Comparison of ENCODE assay signal across 25 cellular contexts in the genomic region with DNA sequence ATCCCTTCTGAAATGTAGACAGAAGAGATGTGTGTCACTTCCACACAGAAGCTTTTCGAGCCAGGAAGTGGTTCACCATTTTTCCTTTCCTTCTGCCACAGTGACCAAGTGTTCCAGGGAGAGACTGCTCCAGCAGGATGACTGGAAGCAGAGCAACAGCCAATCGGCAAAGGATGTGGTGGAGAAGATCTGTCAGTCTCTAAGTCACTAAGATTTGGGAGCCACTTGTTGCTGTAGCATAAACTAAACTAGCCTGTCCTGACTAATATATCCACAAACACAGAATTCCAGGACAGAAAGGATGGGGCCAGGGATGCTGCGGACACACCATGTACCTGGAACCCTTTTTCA. TPM values are rescaled to one million over a fixed set of nuclear protein-coding genes. Genes with fewer than 3 reads are reported as not detected.
A peak's percentile ranks its signal among the peaks of the same experiment; 100 is the strongest.
DNase-seq lines count a peak whose midpoint lies in the region; ATAC-seq and TF ChIP-seq lines count a peak whose summit lies in the region.
"Had no signal": no experiment of that assay in that cellular context is flagged by ENCODE, and none has a peak within 500 bp of the region (broad histone marks: within the 10 kb centered on the region; RNA-seq: fewer than 3 reads in every experiment).

No MANE protein-coding gene starts in this region.

- BruUV-seq in PC-3 (replicated peaks; lab: Mats Ljungman, UMichigan), result no TSS peak

- H3K9me3 ChIP-seq in esophagus muscularis mucosa (no peaks in the 10 kb centered on the region), PC-3 (ENCODE audit: low read length) (no peaks in the 10 kb centered on the region)
- H3K9me3 ChIP-seq: right lobe of liver, vagina had no signal

- H3K4me3 Mint-ChIP-seq in stimulated activated naive CD8-positive, alpha-beta T cell treated with anti-CD3 and anti-CD28 coated beads, Interleukin-15, Interleukin-2, amounts not matched to agents 100 ng/mL and 50 ng/mL, for 24 hours, result no peak overlapping the region
- H3K4me3 Mint-ChIP-seq: brain; CD8-positive, alpha-beta T cell; endodermal cell; T-cell had no signal

- H3K27me3 ChIP-seq in esophagus muscularis mucosa (no peaks in the 10 kb centered on the region), PC-3 (ENCODE audit: low read length) (no peaks in the 10 kb centered on the region)
- H3K27me3 ChIP-seq: right lobe of liver, vagina had no signal

- CTCF ChIA-PET in PC-3 (lab: Charles Lee), result no interaction called here

- H3K4me2 ChIP-seq in PC-3 (ENCODE audit: low read length), result no peak overlapping the region

- peaks cover 6% of the 10 kb centered on the region for H3K9me3 Mint-ChIP-seq in stimulated activated naive CD8-positive, alpha-beta T cell treated with anti-CD3 and anti-CD28 coated beads, Interleukin-15, Interleukin-2, amounts not matched to agents 100 ng/mL and 50 ng/mL, for 24 hours
- H3K9me3 Mint-ChIP-seq: CD8-positive, alpha-beta T cell; endodermal cell; T-cell had no signal

- no peak overlapping the region for H3K4me3 ChIP-seq in esophagus muscularis mucosa
- H3K4me3 ChIP-seq in PC-3 (ENCODE audit: low read length), result no peak overlapping the region
- H3K4me3 ChIP-seq: GM12878, right lobe of liver, vagina had no signal

- H4K20me1 ChIP-seq in PC-3 (ENCODE audit: low read length), result no peaks in the 10 kb centered on the region

- no peak overlapping the region for H2AFZ ChIP-seq in PC-3 (ENCODE audit: low read length)

- H3K79me2 ChIP-seq in PC-3 (ENCODE audit: low read length), result no peaks in the 10 kb centered on the region

- H3K4me1 ChIP-seq in esophagus muscularis mucosa (peaks cover 0 to 26% (median 14%) of the 10 kb centered on the region in 4 donors), PC-3 (ENCODE audit: insufficient read depth, low read length) (no peaks in the 10 kb centered on the region)
- H3K4me1 ChIP-seq: vagina had no signal

- H3K27me3 Mint-ChIP-seq in stimulated activated naive CD8-positive, alpha-beta T cell treated with anti-CD3 and anti-CD28 coated beads, Interleukin-15, Interleukin-2, amounts not matched to agents 100 ng/mL and 50 ng/mL, for 24 hours, result no peaks in the 10 kb centered on the region
- H3K27me3 Mint-ChIP-seq: T-cell had no signal

- no peaks in the 10 kb centered on the region for H3K9me2 ChIP-seq in PC-3 (replicated peaks; ENCODE audit: low read length)

- 64% methylated on average over 3 of the region's 3 CpGs for WGBS in esophagus muscularis mucosa

- TF ChIP-seq EP300 in esophagus muscularis mucosa (IDR thresholded peaks at IDR 0.05), result no peak

- no peaks in the 10 kb centered on the region for H3F3A ChIP-seq in PC-3 (ENCODE audit: low read length, unreplicated experiment)

- no peak for ATAC-seq in PC-3
- ATAC-seq: CD8-positive, alpha-beta T cell; GM12878; left lobe of liver; right lobe of liver; T-cell had no signal

- POLR2A ChIA-PET in PC-3 (lab: Charles Lee; ENCODE audit: unreplicated experiment), result no interaction called here

- DNase-seq in EH (ENCODE audit: low read depth) (peak; percentile 49), M059J (ENCODE audit: low read depth) (peak; percentile 48), esophagus muscularis mucosa (ENCODE audit: extremely low spot score) (no peak), PC-3 (no peak)
- DNase-seq in activated CD4-positive, alpha-beta T cell treated with anti-CD3 and anti-CD28 coated beads for 1 hour, result no peak
- no peak for DNase-seq in effector CD4-positive, alpha-beta T cell
- DNase-seq: activated CD4-positive, alpha-beta T cell treated with anti-CD3 and anti-CD28 coated beads for 4 hours; AML-193; CD8-positive, alpha-beta T cell; DMS153; endodermal cell; KG1; NCI-H187 treated with DMSO at 0.1 percent for 48 hours; NCI-H774; OCI-M1; posterior cingulate gyrus; right lobe of liver; SHP77 treated with DMSO at 0.1 percent for 48 hours; stimulated activated CD8-positive, alpha-beta memory T cell treated with anti-CD3 and anti-CD28 coated beads, Interleukin-4, amount 100 ng/mL, for 48 hours; T-cell had no signal

- peaks cover 48% of the 10 kb centered on the region for H3K4me1 Mint-ChIP-seq in stimulated activated naive CD8-positive, alpha-beta T cell treated with anti-CD3 and anti-CD28 coated beads, Interleukin-15, Interleukin-2, amounts not matched to agents 100 ng/mL and 50 ng/mL, for 24 hours (ENCODE audit: low read depth)

- H3K36me3 ChIP-seq in esophagus muscularis mucosa (no peaks in the 10 kb centered on the region), PC-3 (ENCODE audit: low read depth, low read length) (no peaks in the 10 kb centered on the region)
- H3K36me3 ChIP-seq: right lobe of liver, vagina had no signal

- no peak overlapping the region for H3K9ac ChIP-seq in PC-3 (ENCODE audit: low read length)

- TF ChIP-seq POLR2A in esophagus muscularis mucosa (IDR thresholded peaks at IDR 0.05; ENCODE audit: low read depth), result no peak

- peak overlapping the region; percentile 73 for H3K27ac Mint-ChIP-seq in stimulated activated naive CD8-positive, alpha-beta T cell treated with anti-CD3 and anti-CD28 coated beads, Interleukin-15, Interleukin-2, amounts not matched to agents 100 ng/mL and 50 ng/mL, for 24 hours
- H3K27ac Mint-ChIP-seq: CD8-positive, alpha-beta T cell; endodermal cell; T-cell had no signal

- TF ChIP-seq CTCF in esophagus muscularis mucosa (IDR thresholded peaks at IDR 0.05), result no peak
- TF ChIP-seq CTCF in PC-3 (conservative IDR thresholded peaks at IDR 0.05; ENCODE audit: low read depth, low read length), result no peak

- no peaks in the 10 kb centered on the region for H3K36me3 Mint-ChIP-seq in stimulated activated naive CD8-positive, alpha-beta T cell treated with anti-CD3 and anti-CD28 coated beads, Interleukin-15, Interleukin-2, amounts not matched to agents 100 ng/mL and 50 ng/mL, for 24 hours (ENCODE audit: low read depth)
- H3K36me3 Mint-ChIP-seq: brain; CD8-positive, alpha-beta T cell; T-cell had no signal

- intact Hi-C loops in esophagus muscularis mucosa (cut with DNase I), result no loop called here
- intact Hi-C loops in PC-3 (cut with micrococcal nuclease), result no loop called here

- H3K27ac ChIP-seq in esophagus muscularis mucosa (replicated peaks in 1 of 4) (peak overlapping the region; percentile 68 to 78 (median 70)), PC-3 (ENCODE audit: low read length) (no peak overlapping the region)
- H3K27ac ChIP-seq: right lobe of liver, vagina had no signal

RNA-seq across cellular contexts. Expression of gene DUSP6, which starts 42.9 kb away (rescaled TPM):
- 14.6 and 24.0 TPM in 2 replicates for total RNA-seq in M059J (2014; rRNA removed; shearing (Covaris generic))
- total RNA-seq in esophagus muscularis mucosa, result 100 to 1,000 TPM in 1 of 4 donors, 10 to 100 TPM in 3; 62.2 to 108 (median 77.4) TPM
- total RNA-seq in PC-3 (2014; rRNA removed), result 184 and 244 TPM in 2 replicates

Comparison
In these comparisons a context has a peak if more than half of its experiments do, and no peak if none do; other contexts are left out.
1. DNase-seq: peak in EH (single experiment) and M059J (single experiment); none in esophagus muscularis mucosa (single experiment), PC-3 (single experiment), activated CD4-positive, alpha-beta T cell treated with anti-CD3 and anti-CD28 coated beads for 1 hour (single experiment) and effector CD4-positive, alpha-beta T cell (single experiment).